9 cellular contexts compared by ENCODE assay signal in genomic region chr1:172742599-172743500, GRCh38.
A peak's percentile ranks its signal among the peaks of the same experiment; 100 is the strongest.
DNase-seq lines count a peak whose midpoint lies in the region; ATAC-seq and TF ChIP-seq lines count a peak whose summit lies in the region.
"Had no signal": no experiment of that assay in that cellular context is flagged by ENCODE, and none has a peak within 500 bp of the region (broad histone marks: within the 10 kb centered on the region; RNA-seq: fewer than 3 reads in every experiment).

No MANE protein-coding gene starts in this region.

- H3K36me3 ChIP-seq in RWPE2 (ENCODE audit: low read depth), result no peaks in the 10 kb centered on the region
- H3K36me3 ChIP-seq in stomach, result no peaks in the 10 kb centered on the region
- H3K36me3 ChIP-seq: BLaER1 had no signal

- TF ChIP-seq EP300 in stomach (IDR thresholded peaks at IDR 0.05), result no peak

- intact Hi-C loops in stomach (cut with DNase I; ENCODE audit: low total_unique reads), result loop anchor here (5.0 kb wide), 1 partner anchor 454 kb away; no protein-coding TSS in a partner anchor

- peak; percentile 96 for TF ChIP-seq CTCF in RWPE2 (IDR thresholded peaks at IDR 0.05; ENCODE audit: poor library complexity, severe bottlenecking)
- TF ChIP-seq CTCF in fibroblast of villous mesenchyme (IDR thresholded peaks at IDR 0.05; ENCODE audit: insufficient read depth, low read depth, low read length), result peak; percentile 68
- TF ChIP-seq CTCF in stomach (IDR thresholded peaks at IDR 0.05), result peak in 5 of 7 experiments; percentile 13 to 73 (median 61)

- H3K27me3 ChIP-seq in RWPE2 (ENCODE audit: insufficient read depth, poor library complexity, severe bottlenecking) (no peaks in the 10 kb centered on the region), stomach (peaks cover 0 to 6% (median 0%) of the 10 kb centered on the region in 3 donors)
- H3K27me3 ChIP-seq: BLaER1 had no signal

- H3K27ac ChIP-seq in RWPE2 (ENCODE audit: poor library complexity, severe bottlenecking), result no peak overlapping the region
- no peak overlapping the region for H3K27ac ChIP-seq in stomach
- H3K27ac ChIP-seq: BLaER1 had no signal

- TF ChIP-seq POLR2A in stomach (IDR thresholded peaks at IDR 0.05), result no peak

- H3K4me3 ChIP-seq in RWPE2 (ENCODE audit: severe bottlenecking), result no peak overlapping the region
- no peak overlapping the region for H3K4me3 ChIP-seq in fibroblast of villous mesenchyme (ENCODE audit: low read depth, low read length)
- no peak overlapping the region for H3K4me3 ChIP-seq in stomach
- H3K4me3 ChIP-seq: BLaER1 had no signal

- DNase-seq in DMS 273 (lab: John Stamatoyannopoulos, UW; ENCODE audit: unreplicated experiment) (peak; percentile 47), DMS 273 treated with DMSO at 0.1 percent for 48 hours (lab: John Stamatoyannopoulos, UW) (no peak), HT1080 (ENCODE audit: low read depth) (peak; percentile 42), RWPE2 (ENCODE audit: low spot score) (no peak), fibroblast of villous mesenchyme (ENCODE audit: low read depth) (peak; percentile 55), stomach (no peak), activated T-cell treated with anti-CD3 and anti-CD28 coated beads for 4 hours (no peak)

- WGBS in stomach, 5 donors, result 14 to 24% (median 21%) methylated on average over 8 of the region's 8 CpGs

- H3K9me3 ChIP-seq in RWPE2 (ENCODE audit: severe bottlenecking) (no peaks in the 10 kb centered on the region), stomach (no peaks in the 10 kb centered on the region)
- H3K9me3 ChIP-seq: BLaER1 had no signal

- H3K4me1 ChIP-seq in RWPE2 (ENCODE audit: insufficient read depth, poor library complexity, severe bottlenecking) (peaks cover 19% of the 10 kb centered on the region), stomach (peaks cover 18 to 28% (median 24%) of the 10 kb centered on the region in 4 donors)

- ATAC-seq in RWPE2 (ENCODE audit: low read depth) (no peak), HG02623 (IDR thresholded peaks at IDR 0.05; ENCODE audit: unreplicated experiment) (no peak)

Comparison
In these comparisons a context has a peak if more than half of its experiments do, and no peak if none do; other contexts are left out.
1. DNase-seq: peak in DMS 273 (single experiment), HT1080 (single experiment) and fibroblast of villous mesenchyme (single experiment); none in DMS 273 treated with DMSO at 0.1 percent for 48 hours (single experiment), RWPE2 (single experiment), stomach (single experiment) and activated T-cell treated with anti-CD3 and anti-CD28 coated beads for 4 hours (single experiment).
2. Peak in every context shown above with its lines, with median percentiles within 50 percentile points of each other: CTCF ChIP-seq.